Comparison of ENCODE assay signal across 15 cellular contexts in the genomic region with DNA sequence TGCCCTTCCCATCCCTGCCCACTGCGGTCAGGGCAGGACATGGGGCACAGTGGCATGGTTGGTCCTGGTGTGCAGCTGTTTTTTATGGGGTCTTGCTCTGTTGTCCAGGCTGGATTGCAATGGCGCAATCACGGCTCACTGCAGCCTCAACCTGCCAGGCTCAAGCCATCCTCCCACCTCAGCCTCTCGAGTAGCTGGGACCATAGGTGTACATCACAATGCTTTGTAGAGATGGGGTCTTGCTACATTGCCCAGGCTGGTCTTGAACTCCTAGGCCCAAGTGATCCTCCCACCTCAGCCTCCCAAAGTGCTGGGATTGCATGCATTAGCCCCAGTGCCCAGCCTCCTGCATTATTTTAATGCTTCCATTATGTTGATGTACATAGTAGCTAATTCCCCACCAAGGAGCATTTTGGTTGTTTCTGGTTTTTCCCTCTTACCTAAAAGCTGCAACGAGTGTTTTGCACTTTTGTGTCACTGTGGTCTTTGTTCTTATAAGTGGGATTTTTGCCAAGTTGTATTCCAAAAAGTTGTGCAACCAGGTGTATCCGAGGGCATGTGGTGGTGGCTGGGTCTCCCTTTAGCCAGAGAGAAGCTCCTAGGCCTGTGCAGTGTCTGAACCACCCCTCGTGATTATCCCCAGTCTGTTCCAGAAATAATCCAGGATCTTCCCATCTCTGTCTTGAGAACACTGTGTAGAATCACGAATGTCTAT. TPM values are rescaled to one million over a fixed set of nuclear protein-coding genes. Genes with fewer than 3 reads are reported as not detected.
DNase-seq lines count a peak whose midpoint lies in the region; ATAC-seq and TF ChIP-seq lines count a peak whose summit lies in the region.
"Had no signal": no experiment of that assay in that cellular context is flagged by ENCODE, and none has a peak within 500 bp of the region (broad histone marks: within the 10 kb centered on the region; RNA-seq: fewer than 3 reads in every experiment).

No MANE protein-coding gene starts in this region.

- H3K27ac Mint-ChIP-seq in stimulated activated naive CD8-positive, alpha-beta T cell treated with anti-CD3 and anti-CD28 coated beads, Interleukin-15, amount 100 ng/mL, for 72 hours = no peak overlapping the region
- H3K27ac Mint-ChIP-seq: H9 had no signal

- TF ChIP-seq POLR2A in body of pancreas (IDR thresholded peaks at IDR 0.05) (no peak), thyroid gland (IDR thresholded peaks at IDR 0.05) (no peak)

- H3K4me3 ChIP-seq in colonic mucosa = no peak overlapping the region
- no peak overlapping the region for H3K4me3 ChIP-seq in liver (ENCODE audit: low read depth in 1 of 3, low read length in 3 of 3)
- no peak overlapping the region for H3K4me3 ChIP-seq in body of pancreas
- H3K4me3 ChIP-seq in thyroid gland (replicated peaks in 1 of 3) = no peak overlapping the region

- ATAC-seq in stimulated activated naive CD8-positive, alpha-beta T cell treated with anti-CD3 and anti-CD28 coated beads, Interleukin-15, amount 100 ng/mL, for 72 hours = peak; percentile 11
- no peak for ATAC-seq in stimulated activated naive CD8-positive, alpha-beta T cell treated with anti-CD3 and anti-CD28 coated beads, Interleukin-15, Interleukin-2, amounts not matched to agents 100 U/mL and 50 U/mL, for 24 hours
- no peak for ATAC-seq in body of pancreas
- ATAC-seq in HG02642 (IDR thresholded peaks at IDR 0.05; ENCODE audit: poor library complexity, unreplicated experiment) = no peak

- TF ChIP-seq CTCF in colonic mucosa (IDR thresholded peaks at IDR 0.05) (peak; percentile 12), liver (IDR thresholded peaks at IDR 0.05; ENCODE audit: low read depth, low read length, missing input control) (no peak), body of pancreas (IDR thresholded peaks at IDR 0.05) (no peak), thyroid gland (IDR thresholded peaks at IDR 0.05) (no peak)

- H3K9ac ChIP-seq in colonic mucosa (ENCODE audit: low read depth in 2 of 2, low read length in 2 of 2) (no peak overlapping the region), liver (ENCODE audit: low read depth in 1 of 2, low read length in 2 of 2) (no peak overlapping the region)

- peaks cover 13% of the 10 kb centered on the region for H3K36me3 ChIP-seq in colonic mucosa
- H3K36me3 ChIP-seq in liver (ENCODE audit: control insufficient read depth in 4 of 4, insufficient read depth in 3 of 4, low read depth in 1 of 4, low read length in 3 of 4) = peaks cover 6 to 47% (median 24%) of the 10 kb centered on the region in 4 donors
- peaks cover 7 to 19% of the 10 kb centered on the region in 2 donors for H3K36me3 ChIP-seq in body of pancreas (replicated peaks in 1 of 2; ENCODE audit: insufficient read depth in 1 of 2, low read depth in 2 of 2)
- peaks cover 34 to 71% of the 10 kb centered on the region in 2 donors for H3K36me3 ChIP-seq in thyroid gland

- H3K27me3 Mint-ChIP-seq in stimulated activated naive CD8-positive, alpha-beta T cell treated with anti-CD3 and anti-CD28 coated beads, Interleukin-15, amount 100 ng/mL, for 72 hours = no peaks in the 10 kb centered on the region
- H3K27me3 Mint-ChIP-seq: CD8-positive, alpha-beta memory T cell had no signal

- TF ChIP-seq RAD21 in liver (IDR thresholded peaks at IDR 0.05) = peak in 1 of 2 donors; percentile 39

- intact Hi-C loops in colonic mucosa (cut with DNase I) (no loop called here), body of pancreas (cut with DNase I) (no loop called here), thyroid gland (cut with DNase I) (no loop called here)

- DNase-seq in stimulated activated naive CD8-positive, alpha-beta T cell treated with anti-CD3 and anti-CD28 coated beads, Interleukin-15, amount 100 ng/mL, for 72 hours = no peak
- DNase-seq in stimulated activated naive CD8-positive, alpha-beta T cell treated with anti-CD3 and anti-CD28 coated beads, Interleukin-15, Interleukin-2, amounts not matched to agents 100 U/mL and 50 U/mL, for 24 hours = no peak
- DNase-seq in colonic mucosa (no peak), body of pancreas (no peak), activated gamma-delta T cell treated with Interleukin-2 at 50 U/mL for 16 hours (no peak), thyroid gland (no peak)
- DNase-seq: CD8-positive, alpha-beta memory T cell; GDM1; GOT3 had no signal

- H3K9me3 Mint-ChIP-seq in stimulated activated naive CD8-positive, alpha-beta T cell treated with anti-CD3 and anti-CD28 coated beads, Interleukin-15, amount 100 ng/mL, for 72 hours = no peaks in the 10 kb centered on the region
- H3K9me3 Mint-ChIP-seq: CD14-positive monocyte; CD8-positive, alpha-beta memory T cell; H9 had no signal

- H3K4me1 ChIP-seq in colonic mucosa = no peaks in the 10 kb centered on the region
- peaks cover 4 to 12% (median 9%) of the 10 kb centered on the region in 4 donors for H3K4me1 ChIP-seq in liver (ENCODE audit: control insufficient read depth in 4 of 4, insufficient read depth in 4 of 4, low read length in 3 of 4)
- H3K4me1 ChIP-seq in body of pancreas = peaks cover 13% of the 10 kb centered on the region
- H3K4me1 ChIP-seq in thyroid gland = peaks cover 0 to 5% of the 10 kb centered on the region in 2 donors
- H3K4me1 ChIP-seq: Caco-2 had no signal

- WGBS in liver = 66% methylated on average over 8 of the region's 8 CpGs
- WGBS in body of pancreas, 2 donors = 63 to 80% methylated on average over 4 to 8 of the region's 8 CpGs
- 67 to 72% methylated on average over 8 of the region's 8 CpGs for WGBS in thyroid gland, 2 donors

- H3K4me1 Mint-ChIP-seq in stimulated activated naive CD8-positive, alpha-beta T cell treated with anti-CD3 and anti-CD28 coated beads, Interleukin-15, amount 100 ng/mL, for 72 hours = no peaks in the 10 kb centered on the region

- H3K4me3 Mint-ChIP-seq in stimulated activated naive CD8-positive, alpha-beta T cell treated with anti-CD3 and anti-CD28 coated beads, Interleukin-15, amount 100 ng/mL, for 72 hours = no peak overlapping the region
- H3K4me3 Mint-ChIP-seq: CD14-positive monocyte; CD8-positive, alpha-beta memory T cell; H9 had no signal

- no peak overlapping the region for H3K27ac ChIP-seq in colonic mucosa
- peak overlapping the region in 1 of 2 donors; percentile 33 for H3K27ac ChIP-seq in liver (ENCODE audit: low read depth in 1 of 2, low read length in 2 of 2)
- no peak overlapping the region for H3K27ac ChIP-seq in body of pancreas
- H3K27ac ChIP-seq in thyroid gland = no peak overlapping the region
- H3K27ac ChIP-seq: 22Rv1 had no signal

- no peaks in the 10 kb centered on the region for H3K9me3 ChIP-seq in colonic mucosa
- H3K9me3 ChIP-seq in liver (ENCODE audit: control insufficient read depth in 4 of 4, low read length in 3 of 4) = no peaks in the 10 kb centered on the region
- no peaks in the 10 kb centered on the region for H3K9me3 ChIP-seq in body of pancreas
- no peaks in the 10 kb centered on the region for H3K9me3 ChIP-seq in thyroid gland
- H3K9me3 ChIP-seq: Caco-2 had no signal

- H3K27me3 ChIP-seq in colonic mucosa = no peaks in the 10 kb centered on the region
- H3K27me3 ChIP-seq in liver (ENCODE audit: control insufficient read depth in 4 of 4, insufficient read depth in 4 of 4, low read length in 3 of 4) = no peaks in the 10 kb centered on the region
- H3K27me3 ChIP-seq in body of pancreas = no peaks in the 10 kb centered on the region
- H3K27me3 ChIP-seq in thyroid gland = no peaks in the 10 kb centered on the region

TF ChIP-seq in liver, 16 proteins besides CTCF, POLR2A, EP300 and RAD21:
- TF ChIP-seq MAX (IDR thresholded peaks at IDR 0.05) (no peak), ATF3 (IDR thresholded peaks at IDR 0.05) (no peak), SP1 (IDR thresholded peaks at IDR 0.05) (peak; percentile 11), YY1 (IDR thresholded peaks at IDR 0.05) (no peak), FOXA1 (IDR thresholded peaks at IDR 0.05) (no peak), HNF4A (conservative IDR thresholded peaks at IDR 0.05) (peak in 1 of 2 donors; percentile 55), RXRA (IDR thresholded peaks at IDR 0.05) (peak; percentile 66 to 72), HNF4G (IDR thresholded peaks at IDR 0.05) (no peak)

RNA-seq across cellular contexts. Expression of gene TCHP, which starts 10.3 kb away (rescaled TPM):
- 10 to 100 TPM; 11.4 to 27.0 TPM for total RNA-seq in colonic mucosa
- total RNA-seq in liver = 1 to 10 TPM; 5.4 to 9.8 TPM
- 1 to 10 TPM; 5.0 to 5.1 TPM for polyA plus RNA-seq in liver
- 10 to 100 TPM; 29.3 to 72.2 TPM for total RNA-seq in body of pancreas
- 10 to 100 TPM; 16.4 to 25.8 (median 24.3) TPM for total RNA-seq in thyroid gland

RNA-seq across cellular contexts. Expression of gene GLTP, which starts 30.1 kb away (rescaled TPM):
- 10 to 100 TPM; 72.0 to 76.3 TPM for total RNA-seq in colonic mucosa
- total RNA-seq in liver = 1 to 10 TPM; 8.5 TPM
- 10 to 100 TPM in 1 of 2 donors, 1 to 10 TPM in 1; 9.0 to 12.8 TPM for polyA plus RNA-seq in liver
- total RNA-seq in body of pancreas = 10 to 100 TPM; 21.1 to 27.8 TPM
- total RNA-seq in thyroid gland = 10 to 100 TPM; 49.9 to 72.0 (median 60.2) TPM
